Comparison of ENCODE assay signal across 24 cellular contexts in the genomic region with DNA sequence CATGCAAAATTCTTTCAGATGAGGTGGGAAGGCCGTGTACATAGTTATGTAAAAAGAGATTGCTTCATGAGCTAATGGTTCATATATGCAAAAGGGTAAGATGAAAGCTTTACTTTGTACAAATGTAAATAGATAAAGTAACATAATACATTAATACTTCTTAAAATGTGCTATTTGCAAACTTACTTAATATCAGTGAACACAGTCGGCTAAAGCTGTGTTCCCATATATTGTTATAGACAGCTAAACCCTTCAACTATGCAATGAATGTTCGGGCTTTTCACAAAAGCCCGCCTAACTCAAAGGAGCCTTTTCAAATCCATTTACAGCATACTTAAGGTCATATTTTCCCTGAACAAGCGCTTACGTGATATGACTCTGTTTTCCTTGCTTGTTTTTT.
"Had no signal": no experiment of that assay in that cellular context is flagged by ENCODE, and none has a peak within 500 bp of the region (broad histone marks: within the 10 kb centered on the region; RNA-seq: fewer than 3 reads in every experiment).

No MANE protein-coding gene starts in this region.

- FAIRE-seq: astrocyte, TTC549 had no signal

- H2AFZ ChIP-seq: PC-9 had no signal

- H3K36me3 Mint-ChIP-seq: activated naive CD8-positive, alpha-beta T cell had no signal

- H3K27me3 Mint-ChIP-seq: activated B cell treated with CpG ODN at 0.5 μM for 24 hours; activated CD4-positive, alpha-beta memory T cell treated with anti-CD3 and anti-CD28 coated beads for 36 hours; activated CD4-positive, alpha-beta T cell treated with anti-CD3 and anti-CD28 coated beads, Interleukin-2, amount 10 ng/mL, durations not matched to agents 7 days and 5 days; activated naive CD8-positive, alpha-beta T cell; activated T-helper 17 cell treated with anti-CD3 and anti-CD28 coated beads, Interleukin-2, amount 50 U/mL, for 72 hours had no signal

- H3K27ac ChIP-seq: colonic mucosa, PC-9 had no signal

- DNase-seq: activated B cell treated with CpG ODN at 0.5 μM for 24 hours; activated CD4-positive, alpha-beta memory T cell treated with anti-CD3 and anti-CD28 coated beads for 36 hours; activated CD4-positive, alpha-beta T cell treated with anti-CD3 and anti-CD28 coated beads, Interleukin-2, amount 10 ng/mL, durations not matched to agents 7 days and 5 days; activated CD8-positive, alpha-beta memory T cell treated with anti-CD3 and anti-CD28 coated beads for 24 hours; activated gamma-delta T cell; activated naive CD4-positive, alpha-beta T cell treated with anti-CD3 and anti-CD28 coated beads for 36 hours; activated T-cell treated with anti-CD3 and anti-CD28 coated beads, Interleukin-2, amount 50 U/mL, for 48 hours; amygdala; MV-4-11; NCI-H1092 treated with DMSO at 0.1 percent for 48 hours; NCI-H1417 treated with DMSO at 0.1 percent for 48 hours; NCI-H1694; NCI-H2029; NCI-H510A treated with DMSO at 0.1 percent for 48 hours; NCI-H69; SHP77 treated with DMSO at 0.1 percent for 48 hours; T-helper 2 cell; T1000 had no signal

- H3K4me1 ChIP-seq: colonic mucosa had no signal

- H3K9me3 ChIP-seq: colonic mucosa had no signal

- H3K4me2 ChIP-seq: PC-9 had no signal

- H3K27ac Mint-ChIP-seq: activated B cell treated with CpG ODN at 0.5 μM for 24 hours; activated CD4-positive, alpha-beta memory T cell treated with anti-CD3 and anti-CD28 coated beads for 36 hours; activated CD4-positive, alpha-beta T cell treated with anti-CD3 and anti-CD28 coated beads, Interleukin-2, amount 10 ng/mL, durations not matched to agents 7 days and 5 days; activated naive CD4-positive, alpha-beta T cell treated with anti-CD3 and anti-CD28 coated beads for 36 hours; activated naive CD8-positive, alpha-beta T cell; activated T-helper 17 cell treated with anti-CD3 and anti-CD28 coated beads, Interleukin-2, amount 50 U/mL, for 72 hours had no signal

- H3K27me3 ChIP-seq: colonic mucosa had no signal

- H3K4me3 ChIP-seq: colonic mucosa, PC-9 had no signal

- H3K9me3 Mint-ChIP-seq: activated B cell treated with CpG ODN at 0.5 μM for 24 hours; activated T-helper 17 cell treated with anti-CD3 and anti-CD28 coated beads, Interleukin-2, amount 50 U/mL, for 72 hours had no signal

- H3K4me1 Mint-ChIP-seq: activated B cell treated with CpG ODN at 0.5 μM for 24 hours had no signal

- ATAC-seq: activated T-helper 17 cell treated with anti-CD3 and anti-CD28 coated beads, Interleukin-2, amount 50 U/mL, for 72 hours had no signal

- H3K4me3 Mint-ChIP-seq: activated B cell treated with CpG ODN at 0.5 μM for 24 hours; activated CD4-positive, alpha-beta memory T cell treated with anti-CD3 and anti-CD28 coated beads for 36 hours; activated CD4-positive, alpha-beta T cell treated with anti-CD3 and anti-CD28 coated beads, Interleukin-2, amount 10 ng/mL, durations not matched to agents 7 days and 5 days; activated naive CD4-positive, alpha-beta T cell treated with anti-CD3 and anti-CD28 coated beads for 36 hours; activated naive CD8-positive, alpha-beta T cell; activated T-helper 17 cell treated with anti-CD3 and anti-CD28 coated beads, Interleukin-2, amount 50 U/mL, for 72 hours had no signal
